In genomic region chr1:177871633-177872562, GRCh38 we compare ENCODE assay signal across 28 cellular contexts.
DNase-seq lines count a peak whose midpoint lies in the region; ATAC-seq and TF ChIP-seq lines count a peak whose summit lies in the region.
"Had no signal": no experiment of that assay in that cellular context is flagged by ENCODE, and none has a peak within 500 bp of the region (broad histone marks: within the 10 kb centered on the region; RNA-seq: fewer than 3 reads in every experiment).

No MANE protein-coding gene starts in this region.

- H3K9me2 ChIP-seq in GM23338 (ENCODE audit: insufficient read depth), result 0 out of 2 replicates have a peak, but pooled peaks cover 4% of the 10 kb centered on the region
- no peaks in the 10 kb centered on the region for H3K9me2 ChIP-seq in SK-N-SH

- 74% methylated on average over 11 of the region's 12 CpGs for WGBS in mesenchymal stem cell
- WGBS in SK-N-SH (ENCODE audit: low lambda C conversion rate), result 47% methylated on average over 11 of the region's 12 CpGs

- H3K4me3 ChIP-seq in GM23338 (no peak overlapping the region), mesenchymal stem cell (ENCODE audit: insufficient read depth in 1 of 2, low read depth in 1 of 2, low read length in 2 of 2) (no peak overlapping the region), SK-N-SH (ENCODE audit: low read depth in 2 of 2, low read length in 1 of 2) (no peak overlapping the region), Peyer's patch (no peak overlapping the region)
- H3K4me3 ChIP-seq: dorsolateral prefrontal cortex, left ventricle myocardium inferior, tibial artery had no signal

- no peak overlapping the region for H3K9ac ChIP-seq in mesenchymal stem cell (ENCODE audit: low read length)
- H3K9ac ChIP-seq in SK-N-SH, result no peak overlapping the region
- H3K9ac ChIP-seq: parathyroid adenoma had no signal

- no peaks in the 10 kb centered on the region for H3F3A ChIP-seq in GM23338 (replicated peaks; ENCODE audit: low read depth)
- H3F3A ChIP-seq in SK-N-SH (replicated peaks; ENCODE audit: insufficient read depth), result no peaks in the 10 kb centered on the region

- H4K20me1 ChIP-seq in GM23338 (replicated peaks; ENCODE audit: insufficient read depth), result no peaks in the 10 kb centered on the region
- H4K20me1 ChIP-seq in SK-N-SH (ENCODE audit: insufficient read depth), result no peaks in the 10 kb centered on the region

- POLR2A ChIA-PET in SK-N-SH (lab: Yijun Ruan, JAX), result no interaction called here

- H3K27ac Mint-ChIP-seq in GM23338, result no peak overlapping the region
- H3K27ac Mint-ChIP-seq: activated CD4-positive, alpha-beta T cell treated with anti-CD3 and anti-CD28 coated beads, Interleukin-2, amount 10 ng/mL, durations not matched to agents 24 days and 14 days; activated CD8-positive, alpha-beta memory T cell treated with anti-CD3 and anti-CD28 coated beads, Interleukin-2, amount 10 ng/mL, durations not matched to agents 7 days and 5 days; activated naive CD4-positive, alpha-beta T cell treated with anti-CD3 and anti-CD28 coated beads, Interleukin-2, amount 50 U/mL, for 24 hours; B cell had no signal

- H3K4me1 Mint-ChIP-seq in GM23338, result peaks cover 13% of the 10 kb centered on the region
- H3K4me1 Mint-ChIP-seq: activated CD4-positive, alpha-beta T cell treated with anti-CD3 and anti-CD28 coated beads, Interleukin-2, amount 10 ng/mL, durations not matched to agents 24 days and 14 days; activated CD8-positive, alpha-beta memory T cell treated with anti-CD3 and anti-CD28 coated beads, Interleukin-2, amount 10 ng/mL, durations not matched to agents 7 days and 5 days; activated naive CD4-positive, alpha-beta T cell treated with anti-CD3 and anti-CD28 coated beads, Interleukin-2, amount 50 U/mL, for 24 hours; B cell had no signal

- H3K27me3 Mint-ChIP-seq in GM23338 (ENCODE audit: insufficient read depth, low read depth, poor library complexity), result peaks cover 6% of the 10 kb centered on the region
- H3K27me3 Mint-ChIP-seq: activated CD4-positive, alpha-beta T cell treated with anti-CD3 and anti-CD28 coated beads, Interleukin-2, amount 10 ng/mL, durations not matched to agents 24 days and 14 days; activated CD8-positive, alpha-beta memory T cell treated with anti-CD3 and anti-CD28 coated beads, Interleukin-2, amount 10 ng/mL, durations not matched to agents 7 days and 5 days had no signal

- H3K14ac ChIP-seq in mesenchymal stem cell (ENCODE audit: low read length in 2 of 2), result no peak overlapping the region

- TF ChIP-seq EP300 in SK-N-SH (IDR thresholded peaks at IDR 0.05; ENCODE audit: borderline replicate concordance in 1 of 2, low read depth in 1 of 2, low read length in 1 of 2), result no peak

- H3K4me1 ChIP-seq in GM23338 (ENCODE audit: insufficient read depth) (peaks cover 7% of the 10 kb centered on the region), mesenchymal stem cell (ENCODE audit: control insufficient read depth, insufficient read depth, low read depth, low read length) (peaks cover 2% of the 10 kb centered on the region), SK-N-SH (ENCODE audit: control insufficient read depth in 1 of 2, insufficient read depth in 2 of 2, low read depth in 1 of 2, low read length in 1 of 2) (no peaks in the 10 kb centered on the region), Peyer's patch (no peaks in the 10 kb centered on the region)
- H3K4me1 ChIP-seq: left ventricle myocardium inferior, parathyroid adenoma, tibial artery had no signal

- H3K23ac ChIP-seq in mesenchymal stem cell (ENCODE audit: low read length in 2 of 2), result no peak overlapping the region

- no peak for TF ChIP-seq RAD21 in SK-N-SH (IDR thresholded peaks at IDR 0.05; ENCODE audit: low read length)

- H3K27me3 ChIP-seq in GM23338 (ENCODE audit: insufficient read depth) (no peaks in the 10 kb centered on the region), mesenchymal stem cell (ENCODE audit: control insufficient read depth in 1 of 2, insufficient read depth in 1 of 2, low read length in 2 of 2) (no peaks in the 10 kb centered on the region), SK-N-SH (ENCODE audit: insufficient read depth) (no peaks in the 10 kb centered on the region), Peyer's patch (no peaks in the 10 kb centered on the region)
- H3K27me3 ChIP-seq: dorsolateral prefrontal cortex had no signal

- H3K79me1 ChIP-seq in mesenchymal stem cell (replicated peaks; ENCODE audit: low read length, poor library complexity, severe bottlenecking), result no peaks in the 10 kb centered on the region

- CTCF ChIA-PET in SK-N-SH (lab: Yijun Ruan, JAX), result no interaction called here

- H2BK5ac ChIP-seq in mesenchymal stem cell (ENCODE audit: low read depth, low read length, poor library complexity, severe bottlenecking), result no peak overlapping the region

- no peak overlapping the region for H3K18ac ChIP-seq in mesenchymal stem cell (ENCODE audit: low read depth in 1 of 2, low read length in 2 of 2)

- DNase-seq in NCI-H187 (lab: John Stamatoyannopoulos, UW) (peak; percentile 46 to 76), NCI-H187 treated with DMSO at 0.1 percent for 48 hours (lab: John Stamatoyannopoulos, UW) (no peak), GM23338 (ENCODE audit: low spot score) (no peak), NCI-H774 (lab: John Stamatoyannopoulos, UW) (peak; percentile 86), mesenchymal stem cell (no peak), SK-N-SH (no peak), Peyer's patch (no peak), T1000 (lab: John Stamatoyannopoulos, UW) (no peak)
- DNase-seq: activated CD4-positive, alpha-beta T cell treated with anti-CD3 and anti-CD28 coated beads, Interleukin-2, amount 10 ng/mL, durations not matched to agents 24 days and 14 days; activated CD8-positive, alpha-beta memory T cell treated with anti-CD3 and anti-CD28 coated beads, Interleukin-2, amount 10 ng/mL, durations not matched to agents 7 days and 5 days; aorta; central memory CD4-positive, alpha-beta T cell; dorsolateral prefrontal cortex; head of caudate nucleus; left ventricle myocardium inferior; NCI-H1694 treated with DMSO at 0.1 percent for 48 hours; NCI-H524 treated with DMSO at 0.1 percent for 48 hours; PC-3; right cardiac atrium; SIG-M5; stimulated activated CD4-positive, alpha-beta T cell treated with anti-CD3 and anti-CD28 coated beads, Interleukin-4, amount 100 ng/mL, for 4 hours; stimulated activated naive CD8-positive, alpha-beta T cell treated with anti-CD3 and anti-CD28 coated beads, Interleukin-15, Interleukin-2, amounts not matched to agents 100 U/mL and 50 U/mL, for 24 hours; T-helper 1 cell; tibial artery had no signal

- H3K36me3 ChIP-seq in GM23338 (ENCODE audit: insufficient read depth), result no peaks in the 10 kb centered on the region
- H3K36me3 ChIP-seq in mesenchymal stem cell (ENCODE audit: control insufficient read depth in 1 of 2, insufficient read depth in 2 of 2, low read depth in 1 of 2, low read length in 2 of 2), result no peaks in the 10 kb centered on the region
- H3K36me3 ChIP-seq in SK-N-SH (replicated peaks in 1 of 2; ENCODE audit: control insufficient read depth in 1 of 2, insufficient read depth in 2 of 2, low read length in 1 of 2), result no peaks in the 10 kb centered on the region
- H3K36me3 ChIP-seq in Peyer's patch, result no peaks in the 10 kb centered on the region
- H3K36me3 ChIP-seq: left ventricle myocardium inferior, tibial artery had no signal

- TF ChIP-seq CTCF in GM23338 (conservative IDR thresholded peaks at IDR 0.05; ENCODE audit: low read depth in 2 of 2) (no peak), SK-N-SH (IDR thresholded peaks at IDR 0.05) (no peak), Peyer's patch (IDR thresholded peaks at IDR 0.05) (no peak)

- ATAC-seq in GM23338, result no peak
- ATAC-seq: activated CD8-positive, alpha-beta memory T cell treated with anti-CD3 and anti-CD28 coated beads, Interleukin-2, amount 10 ng/mL, durations not matched to agents 7 days and 5 days; PC-3; right cardiac atrium; stimulated activated naive CD8-positive, alpha-beta T cell treated with anti-CD3 and anti-CD28 coated beads, Interleukin-15, Interleukin-2, amounts not matched to agents 100 U/mL and 50 U/mL, for 24 hours had no signal

- H3K79me2 ChIP-seq in GM23338 (replicated peaks; ENCODE audit: insufficient read depth) (no peaks in the 10 kb centered on the region), SK-N-SH (ENCODE audit: insufficient read depth) (no peaks in the 10 kb centered on the region)
- H3K79me2 ChIP-seq: parathyroid adenoma had no signal

- TF ChIP-seq POLR2A in Peyer's patch (IDR thresholded peaks at IDR 0.05), result no peak

- H4K8ac ChIP-seq in mesenchymal stem cell (ENCODE audit: low read length), result peak overlapping the region; percentile 38

- H2AFZ ChIP-seq in GM23338 (peak overlapping the region; percentile 59; the same call in 1 of the 2 replicates), mesenchymal stem cell (ENCODE audit: low read depth, low read length) (no peak overlapping the region), SK-N-SH (ENCODE audit: low read depth) (no peak overlapping the region)
- H2AFZ ChIP-seq: parathyroid adenoma had no signal

- H3K27ac ChIP-seq in GM23338 (ENCODE audit: low read depth) (no peak overlapping the region), mesenchymal stem cell (ENCODE audit: low read length, poor library complexity, severe bottlenecking) (no peak overlapping the region), SK-N-SH (ENCODE audit: low read depth in 2 of 2, low read length in 1 of 2) (no peak overlapping the region), Peyer's patch (no peak overlapping the region)
- H3K27ac ChIP-seq: dorsolateral prefrontal cortex, left ventricle myocardium inferior, parathyroid adenoma, tibial artery had no signal

- H2BK15ac ChIP-seq in mesenchymal stem cell (ENCODE audit: low read depth, poor library complexity, severe bottlenecking), result no peak overlapping the region

- H2BK12ac ChIP-seq in mesenchymal stem cell (ENCODE audit: low read length in 2 of 2), result peak overlapping the region in 1 of 2 experiments; percentile 18

- H3K4me2 ChIP-seq in GM23338 (no peak overlapping the region), mesenchymal stem cell (ENCODE audit: low read length, poor library complexity, severe bottlenecking) (no peak overlapping the region), SK-N-SH (no peak overlapping the region)

- H2AK5ac ChIP-seq in mesenchymal stem cell (ENCODE audit: low read length, severe bottlenecking), result no peak overlapping the region

- no peak overlapping the region for H4K91ac ChIP-seq in mesenchymal stem cell (ENCODE audit: low read length)

- H3K36me3 Mint-ChIP-seq in GM23338 (ENCODE audit: low read depth), result no peaks in the 10 kb centered on the region
- H3K36me3 Mint-ChIP-seq: activated CD8-positive, alpha-beta memory T cell treated with anti-CD3 and anti-CD28 coated beads, Interleukin-2, amount 10 ng/mL, durations not matched to agents 7 days and 5 days; activated naive CD4-positive, alpha-beta T cell treated with anti-CD3 and anti-CD28 coated beads, Interleukin-2, amount 50 U/mL, for 24 hours had no signal

- no peak overlapping the region for H3K4me3 Mint-ChIP-seq in GM23338
- H3K4me3 Mint-ChIP-seq: activated CD4-positive, alpha-beta T cell treated with anti-CD3 and anti-CD28 coated beads, Interleukin-2, amount 10 ng/mL, durations not matched to agents 24 days and 14 days; activated CD8-positive, alpha-beta memory T cell treated with anti-CD3 and anti-CD28 coated beads, Interleukin-2, amount 10 ng/mL, durations not matched to agents 7 days and 5 days; activated naive CD4-positive, alpha-beta T cell treated with anti-CD3 and anti-CD28 coated beads, Interleukin-2, amount 50 U/mL, for 24 hours; B cell; nephron had no signal

- H3K9me3 ChIP-seq in mesenchymal stem cell (ENCODE audit: control insufficient read depth, low read length) (no peaks in the 10 kb centered on the region), SK-N-SH (no peaks in the 10 kb centered on the region), Peyer's patch (no peaks in the 10 kb centered on the region)
- H3K9me3 ChIP-seq: left ventricle myocardium inferior, tibial artery had no signal

- H3K4ac ChIP-seq in mesenchymal stem cell (ENCODE audit: low read depth in 1 of 2, low read length in 2 of 2), result no peak overlapping the region

- H2BK120ac ChIP-seq in mesenchymal stem cell (ENCODE audit: low read depth, low read length), result no peak overlapping the region

- H3K9me3 Mint-ChIP-seq in GM23338, result peaks cover 4% of the 10 kb centered on the region; the same call in 2 of the 3 replicates
- H3K9me3 Mint-ChIP-seq: activated CD4-positive, alpha-beta T cell treated with anti-CD3 and anti-CD28 coated beads, Interleukin-2, amount 10 ng/mL, durations not matched to agents 24 days and 14 days had no signal

Comparison
In these comparisons a context has a peak if more than half of its experiments do, and no peak if none do; other contexts are left out.
1. DNase-seq: peak in NCI-H187 (2 of 2) and NCI-H774 (single experiment); none in NCI-H187 treated with DMSO at 0.1 percent for 48 hours (single experiment), GM23338 (single experiment), mesenchymal stem cell (single experiment), SK-N-SH (single experiment), Peyer's patch (0 of 3) and T1000 (single experiment).